ENCODE assay signal across 21 cellular contexts in the genomic region with DNA sequence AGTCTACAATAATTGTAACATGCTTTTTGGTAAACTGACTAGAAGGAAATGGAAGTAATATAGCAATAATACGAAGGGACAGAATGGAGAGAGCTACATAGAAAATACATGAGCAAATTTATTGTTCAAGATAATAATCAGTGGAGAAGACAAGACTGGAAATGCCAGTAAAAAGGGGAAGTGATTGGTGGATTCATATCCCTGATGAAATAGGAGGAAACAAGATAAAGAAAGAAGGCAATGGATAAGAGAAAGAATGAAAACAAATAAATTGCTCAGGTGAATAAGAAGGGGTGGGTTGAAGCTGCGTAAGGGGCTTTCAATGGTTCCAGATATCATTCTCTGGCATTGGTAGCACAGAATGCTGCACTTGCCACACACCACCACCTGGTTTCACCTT.
"Had no signal": no experiment of that assay in that cellular context is flagged by ENCODE, and none has a peak within 500 bp of the region (broad histone marks: within the 10 kb centered on the region; RNA-seq: fewer than 3 reads in every experiment).

No MANE protein-coding gene starts in this region.

- H2AFZ ChIP-seq: parathyroid adenoma had no signal

- ATAC-seq: effector memory CD8-positive, alpha-beta T cell; gastrocnemius medialis; left ventricle myocardium superior; lower lobe of right lung; naive thymus-derived CD8-positive, alpha-beta T cell; right lobe of liver; stimulated activated naive B cell treated with anti-CD40 and anti-IgM and Interleukin-4, amounts not matched to agents 10 μg/mL and 1 μg/mL and 100 μg/mL, for 72 hours had no signal

- DNase-seq: cortex of kidney; effector memory CD8-positive, alpha-beta T cell; foreskin fibroblast; gastrocnemius medialis; head of caudate nucleus; left ventricle myocardium superior; lower lobe of right lung; naive thymus-derived CD8-positive, alpha-beta T cell; occipital lobe; right lobe of liver; small intestine; stimulated activated CD4-positive, alpha-beta T cell treated with anti-CD3 and anti-CD28 coated beads, Interleukin-15, amount 100 ng/mL, for 24 hours; stimulated activated CD4-positive, alpha-beta T cell treated with anti-CD3 and anti-CD28 coated beads, Interleukin-2, amount 100 ng/mL, for 48 hours; stimulated activated naive B cell treated with anti-CD40 and anti-IgM and Interleukin-4, amounts not matched to agents 10 μg/mL and 1 μg/mL and 100 μg/mL, for 72 hours; upper lobe of left lung had no signal

- H3K9me3 ChIP-seq: gastrocnemius medialis, lower lobe of right lung, right lobe of liver, thoracic aorta, tibial nerve, upper lobe of left lung had no signal

- H3K79me2 ChIP-seq: parathyroid adenoma had no signal

- H3K4me1 ChIP-seq: lower lobe of right lung, parathyroid adenoma, right lobe of liver, tibial nerve, upper lobe of left lung had no signal

- H3K4me3 ChIP-seq: gastrocnemius medialis, lower lobe of right lung, right lobe of liver, thoracic aorta, tibial nerve, upper lobe of left lung had no signal

- FAIRE-seq: endometrium, keratinocyte, small intestine, urothelium cell line had no signal

- H3K27me3 ChIP-seq: gastrocnemius medialis, right lobe of liver, tibial nerve, upper lobe of left lung had no signal

- H3K36me3 ChIP-seq: gastrocnemius medialis, lower lobe of right lung, right lobe of liver, thoracic aorta, tibial nerve, upper lobe of left lung had no signal

- H3K27ac ChIP-seq: gastrocnemius medialis, lower lobe of right lung, parathyroid adenoma, right lobe of liver, thoracic aorta, tibial nerve, upper lobe of left lung had no signal

- H3K9ac ChIP-seq: parathyroid adenoma had no signal
